Comparison of ENCODE assay signal across 30 cellular contexts in genomic region chr7:107480932-107481331, GRCh38. TPM values are rescaled to one million over a fixed set of nuclear protein-coding genes. Genes with fewer than 3 reads are reported as not detected.
"Had no signal": no experiment of that assay in that cellular context is flagged by ENCODE, and none has a peak within 500 bp of the region (broad histone marks: within the 10 kb centered on the region; RNA-seq: fewer than 3 reads in every experiment).

No MANE protein-coding gene starts in this region.

- H3K27me3 ChIP-seq: brain microvascular endothelial cell, esophagus muscularis mucosa, hepatocyte, sigmoid colon had no signal

- H3K36me3 ChIP-seq: brain microvascular endothelial cell, esophagus muscularis mucosa, sigmoid colon, thoracic aorta had no signal

- H3K27ac ChIP-seq: brain microvascular endothelial cell, esophagus muscularis mucosa, hepatocyte, sigmoid colon, thoracic aorta, VCaP had no signal

- H2AFZ ChIP-seq: hepatocyte had no signal

- H3K4me3 ChIP-seq: esophagus muscularis mucosa, hepatocyte, sigmoid colon, thoracic aorta had no signal

- H3K4me2 ChIP-seq: hepatocyte had no signal

- DNase-seq: activated CD4-positive, alpha-beta T cell treated with anti-CD3 and anti-CD28 coated beads for 4 hours; activated CD4-positive, alpha-beta T cell treated with anti-CD3 and anti-CD28 coated beads, Interleukin-2, amount 50 U/mL, for 4 hours; activated CD8-positive, alpha-beta memory T cell treated with anti-CD3 and anti-CD28 coated beads for 24 hours; activated effector memory CD4-positive, alpha-beta T cell treated with anti-CD3 and anti-CD28 coated beads, Interleukin-2, amount 50 U/mL, for 16 hours; activated naive CD4-positive, alpha-beta T cell treated with anti-CD3 and anti-CD28 coated beads for 36 hours; activated naive CD8-positive, alpha-beta T cell treated with anti-CD3 and anti-CD28 coated beads for 36 hours; activated T-cell treated with anti-CD3 and anti-CD28 coated beads, Interleukin-2, amount 50 U/mL, for 1 hour; amniotic stem cell; brain microvascular endothelial cell; central memory CD4-positive, alpha-beta T cell; endodermal cell; islet precursor cell; natural killer cell; posterior cingulate gyrus; sigmoid colon; small intestine; stimulated activated CD4-positive, alpha-beta T cell treated with anti-CD3 and anti-CD28 coated beads, Interleukin-4, amount 100 ng/mL, for 24 hours; SW 1271; T-helper 9 cell; trophoblast cell had no signal

- ATAC-seq: natural killer cell; stimulated activated effector memory CD8-positive, alpha-beta T cell treated with anti-CD3 and anti-CD28 coated beads, Interleukin-12 subunit alpha, Interleukin-12 subunit beta, amount 100 ng/mL, for 72 hours had no signal

- H3K9me3 ChIP-seq: esophagus muscularis mucosa, sigmoid colon, thoracic aorta had no signal

RNA-seq across cellular contexts. Expression of gene GPR22, which starts 11.1 kb away (rescaled TPM):
- total RNA-seq: activated naive CD4-positive, alpha-beta T cell treated with anti-CD3 and anti-CD28 coated beads for 36 hours; activated naive CD8-positive, alpha-beta T cell treated with anti-CD3 and anti-CD28 coated beads for 36 hours; activated T-helper 1 cell treated with anti-CD3 and anti-CD28 coated beads, Interleukin-12 subunit alpha, Interleukin-12 subunit beta, Interleukin-2, Interleukin-4 antibody, amounts not matched to agents 30 ng/mL and 10 ng/mL and 1 ng/mL, durations not matched to agents 14 hours and 24 hours and 36 hours; astrocyte; endodermal cell; lower leg skin; natural killer cell; omental fat pad; subcutaneous adipose tissue; thoracic aorta had no signal
